In the genomic region with DNA sequence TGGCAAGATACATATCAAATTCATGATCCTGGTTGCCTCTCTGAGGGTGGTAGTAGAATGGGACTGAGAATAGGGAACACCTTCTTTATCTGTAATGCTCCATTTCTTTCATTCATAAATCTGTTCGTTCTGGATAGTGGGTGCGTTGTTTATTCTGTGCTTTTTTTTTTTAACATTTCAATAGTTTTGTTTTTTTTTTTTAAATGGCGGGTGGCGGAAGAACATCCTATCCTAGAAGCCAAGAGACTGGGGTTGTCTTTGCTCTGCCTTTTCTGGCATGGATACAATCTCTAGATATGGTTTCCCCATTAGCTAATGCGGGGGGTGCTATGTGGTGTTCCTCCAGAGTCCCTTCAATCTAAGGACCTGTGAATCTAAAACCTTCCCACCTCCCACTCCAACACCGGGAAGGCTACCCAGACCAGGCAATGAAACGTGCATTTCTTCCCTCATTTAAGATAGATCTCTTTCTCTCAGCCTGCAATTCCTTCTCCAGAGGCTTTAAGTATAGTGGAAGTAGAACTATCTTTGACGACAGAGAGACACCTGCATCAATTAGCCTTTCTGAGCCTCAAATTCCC, we compare ENCODE assay signal across 8 cellular contexts. TPM values are rescaled to one million over a fixed set of nuclear protein-coding genes. Genes with fewer than 3 reads are reported as not detected.
DNase-seq lines count a peak whose midpoint lies in the region; ATAC-seq and TF ChIP-seq lines count a peak whose summit lies in the region.

No MANE protein-coding gene starts in this region.

- peaks cover 0 to 4% (median 4%) of the 10 kb centered on the region in 3 experiments for H3K36me3 ChIP-seq in naive thymus-derived CD4-positive, alpha-beta T cell (ENCODE audit: control insufficient read depth in 2 of 3, insufficient read depth in 3 of 3, low read length in 3 of 3)

- peak overlapping the region; percentile 91 to 100 (median 99) for H3K4me3 Mint-ChIP-seq in naive thymus-derived CD4-positive, alpha-beta T cell

- POLR2A ChIA-PET in naive thymus-derived CD4-positive, alpha-beta T cell (lab: Charles Lee): interaction anchor here (0.7 to 2.4 kb wide), 5 partner anchors 225 to 906 kb away, joined by 3 to 27 read pairs (median 3); a partner anchor contains a TSS

- DNase-seq in M059J (ENCODE audit: low read depth) (peak; percentile 27), cardiac fibroblast (ENCODE audit: low read depth in 2 of 2) (no peak), RPMI8226 (no peak), activated gamma-delta T cell treated with Interleukin-2 at 50 U/mL for 16 hours (no peak), NCI-H2107 treated with DMSO at 0.1 percent for 48 hours (lab: John Stamatoyannopoulos, UW; ENCODE audit: unreplicated experiment) (no peak)
- DNase-seq in naive thymus-derived CD4-positive, alpha-beta T cell: peak in 1 of 9 donors; percentile 13

- peaks cover 6 to 10% of the 10 kb centered on the region in 2 donors for H3K4me1 ChIP-seq in naive thymus-derived CD4-positive, alpha-beta T cell (ENCODE audit: control insufficient read depth in 2 of 2, insufficient read depth in 2 of 2, low read length in 2 of 2)

- peak; percentile 3 for ATAC-seq in GM18517 (IDR thresholded peaks at IDR 0.05; ENCODE audit: unreplicated experiment)
- no peak for ATAC-seq in naive thymus-derived CD4-positive, alpha-beta T cell
- no peak for ATAC-seq in activated CD4-positive, CD25-positive, alpha-beta regulatory T cell treated with anti-CD3 and anti-CD28 coated beads, Interleukin-2, amount 50 U/mL, for 24 hours

- H3K4me3 ChIP-seq in cardiac fibroblast (replicated peaks in 1 of 2; ENCODE audit: low read depth in 2 of 2, low read length in 2 of 2): peak overlapping the region; percentile 79 to 85
- H3K4me3 ChIP-seq in naive thymus-derived CD4-positive, alpha-beta T cell (ENCODE audit: low read length): peak overlapping the region; percentile 94

- peaks cover 0 to 9% (median 5%) of the 10 kb centered on the region in 5 donors for H3K36me3 Mint-ChIP-seq in naive thymus-derived CD4-positive, alpha-beta T cell

- H3K9me3 Mint-ChIP-seq in naive thymus-derived CD4-positive, alpha-beta T cell: peaks cover 0 to 2% (median 0%) of the 10 kb centered on the region in 11 donors

- peaks cover 4 to 38% (median 32%) of the 10 kb centered on the region in 7 donors for H3K4me1 Mint-ChIP-seq in naive thymus-derived CD4-positive, alpha-beta T cell

- no peaks in the 10 kb centered on the region for H3K9me3 ChIP-seq in naive thymus-derived CD4-positive, alpha-beta T cell (ENCODE audit: control insufficient read depth in 2 of 3, low read length in 3 of 3)

- H3K27ac Mint-ChIP-seq in naive thymus-derived CD4-positive, alpha-beta T cell: peak overlapping the region; percentile 96 to 100 (median 100)

- no peaks in the 10 kb centered on the region for H3K27me3 Mint-ChIP-seq in naive thymus-derived CD4-positive, alpha-beta T cell

- CTCF ChIA-PET in naive thymus-derived CD4-positive, alpha-beta T cell (lab: Charles Lee): interaction anchor here (1.0 kb wide), 1 partner anchor 656 kb away, joined by 3 read pairs; no protein-coding TSS in a partner anchor

- TF ChIP-seq CTCF in cardiac fibroblast (IDR thresholded peaks at IDR 0.05; ENCODE audit: low read depth, low read length): no peak

- no peaks in the 10 kb centered on the region for H3K27me3 ChIP-seq in naive thymus-derived CD4-positive, alpha-beta T cell (ENCODE audit: control insufficient read depth in 2 of 2, insufficient read depth in 2 of 2, low read length in 2 of 2)

- peak overlapping the region; percentile 87 for H3K27ac ChIP-seq in naive thymus-derived CD4-positive, alpha-beta T cell (ENCODE audit: low read depth, low read length)

- intact Hi-C loops in naive thymus-derived CD4-positive, alpha-beta T cell (cut with micrococcal nuclease): loop anchor here (1.0 to 10.0 kb wide), 19 partner anchors 80 to 1950 kb away; a partner anchor contains a TSS

RNA-seq across cellular contexts. Expression of a gene that starts 0.9 kb away (rescaled TPM):
- 29.8 and 40.8 TPM in 2 replicates for total RNA-seq in M059J (2014; rRNA removed; shearing (Covaris generic))
- 10 to 100 TPM; 19.9 to 34.2 (median 25.6) TPM for total RNA-seq in naive thymus-derived CD4-positive, alpha-beta T cell
- polyA plus RNA-seq in naive thymus-derived CD4-positive, alpha-beta T cell: 10 to 100 TPM; 34.1 to 65.3 TPM

RNA-seq across cellular contexts. Expression of a gene that starts 23.2 kb away (rescaled TPM):
- total RNA-seq in M059J (2014; rRNA removed; shearing (Covaris generic)): not detected in 2 replicates
- under 1 TPM in 1 of 5 experiments, not detected in 4; 0.13 TPM for total RNA-seq in naive thymus-derived CD4-positive, alpha-beta T cell
- polyA plus RNA-seq in naive thymus-derived CD4-positive, alpha-beta T cell: under 1 TPM; 0.15 to 0.27 TPM
